In the genomic region with DNA sequence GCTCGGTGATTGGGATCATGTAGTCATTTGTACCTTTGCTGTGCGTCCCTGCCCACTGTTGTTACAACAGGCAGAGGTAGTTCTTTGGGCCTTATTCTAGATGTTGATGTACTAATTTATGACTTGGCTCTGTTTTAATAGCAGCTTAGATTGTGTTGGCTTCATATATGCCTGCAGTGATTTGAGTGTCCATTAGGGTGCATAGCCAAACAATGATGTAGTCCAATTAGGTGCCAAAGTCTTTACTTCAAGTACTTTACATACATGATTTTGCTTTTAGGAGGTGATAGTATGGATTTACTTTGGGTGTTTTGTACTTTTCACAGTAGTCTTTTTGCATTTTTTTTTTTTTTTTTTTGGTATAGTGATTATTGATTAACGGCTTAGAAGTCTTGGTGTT, we compare ENCODE assay signal across 2 cellular contexts.
TF ChIP-seq lines count a peak whose summit lies in the region.

No MANE protein-coding gene starts in this region.

TF ChIP-seq in IMR-90, 13 proteins besides CTCF, POLR2A, EP300 and RAD21:
- TF ChIP-seq RCOR1 (IDR thresholded peaks at IDR 0.05; ENCODE audit: insufficient replicate concordance, low read length) (no peak), CHD1 (IDR thresholded peaks at IDR 0.05; ENCODE audit: low read depth, low read length) (no peak)

TF ChIP-seq in SK-N-SH, 30 proteins besides CTCF, POLR2A, EP300 and RAD21:
- TF ChIP-seq RFX5 (IDR thresholded peaks at IDR 0.05; ENCODE audit: low read length) (no peak), TEAD4 (IDR thresholded peaks at IDR 0.05; ENCODE audit: borderline replicate concordance, insufficient read depth) (no peak), TCF12 (IDR thresholded peaks at IDR 0.05) (no peak), POLR2AphosphoS5 (IDR thresholded peaks at IDR 0.05; ENCODE audit: low read depth, low read length) (no peak), GATA2 (CRISPR knock-in tag; IDR thresholded peaks at IDR 0.05) (no peak), MEF2A (IDR thresholded peaks at IDR 0.05; ENCODE audit: borderline replicate concordance, low read depth) (no peak), CHD2 (IDR thresholded peaks at IDR 0.05; ENCODE audit: low read length, partially characterized antibody) (no peak), SIN3A (IDR thresholded peaks at IDR 0.05; ENCODE audit: borderline replicate concordance, low read depth, low read length) (no peak), EZH2phosphoT487 (IDR thresholded peaks at IDR 0.05; ENCODE audit: borderline replicate concordance, low read depth) (no peak), MXI1 (IDR thresholded peaks at IDR 0.05; ENCODE audit: low read depth, low read length) (no peak), TAF1 (IDR thresholded peaks at IDR 0.05; ENCODE audit: borderline replicate concordance, low read depth, low read length) (no peak), ELF1 (IDR thresholded peaks at IDR 0.05) (no peak), FOXM1 (IDR thresholded peaks at IDR 0.05; ENCODE audit: low read depth) (no peak)
- TF ChIP-seq, protein P1, sequence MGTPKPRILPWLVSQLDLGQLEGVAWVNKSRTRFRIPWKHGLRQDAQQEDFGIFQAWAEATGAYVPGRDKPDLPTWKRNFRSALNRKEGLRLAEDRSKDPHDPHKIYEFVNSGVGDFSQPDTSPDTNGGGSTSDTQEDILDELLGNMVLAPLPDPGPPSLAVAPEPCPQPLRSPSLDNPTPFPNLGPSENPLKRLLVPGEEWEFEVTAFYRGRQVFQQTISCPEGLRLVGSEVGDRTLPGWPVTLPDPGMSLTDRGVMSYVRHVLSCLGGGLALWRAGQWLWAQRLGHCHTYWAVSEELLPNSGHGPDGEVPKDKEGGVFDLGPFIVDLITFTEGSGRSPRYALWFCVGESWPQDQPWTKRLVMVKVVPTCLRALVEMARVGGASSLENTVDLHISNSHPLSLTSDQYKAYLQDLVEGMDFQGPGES (IDR thresholded peaks at IDR 0.05; ENCODE audit: low read depth, low read length) = no peak
- TF ChIP-seq, protein P2, sequence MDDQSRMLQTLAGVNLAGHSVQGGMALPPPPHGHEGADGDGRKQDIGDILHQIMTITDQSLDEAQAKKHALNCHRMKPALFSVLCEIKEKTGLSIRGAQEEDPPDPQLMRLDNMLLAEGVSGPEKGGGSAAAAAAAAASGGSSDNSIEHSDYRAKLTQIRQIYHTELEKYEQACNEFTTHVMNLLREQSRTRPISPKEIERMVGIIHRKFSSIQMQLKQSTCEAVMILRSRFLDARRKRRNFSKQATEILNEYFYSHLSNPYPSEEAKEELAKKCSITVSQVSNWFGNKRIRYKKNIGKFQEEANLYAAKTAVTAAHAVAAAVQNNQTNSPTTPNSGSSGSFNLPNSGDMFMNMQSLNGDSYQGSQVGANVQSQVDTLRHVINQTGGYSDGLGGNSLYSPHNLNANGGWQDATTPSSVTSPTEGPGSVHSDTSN (IDR thresholded peaks at IDR 0.05) = no peak
- TF ChIP-seq, protein P3, sequence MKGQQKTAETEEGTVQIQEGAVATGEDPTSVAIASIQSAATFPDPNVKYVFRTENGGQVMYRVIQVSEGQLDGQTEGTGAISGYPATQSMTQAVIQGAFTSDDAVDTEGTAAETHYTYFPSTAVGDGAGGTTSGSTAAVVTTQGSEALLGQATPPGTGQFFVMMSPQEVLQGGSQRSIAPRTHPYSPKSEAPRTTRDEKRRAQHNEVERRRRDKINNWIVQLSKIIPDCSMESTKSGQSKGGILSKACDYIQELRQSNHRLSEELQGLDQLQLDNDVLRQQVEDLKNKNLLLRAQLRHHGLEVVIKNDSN (IDR thresholded peaks at IDR 0.05; ENCODE audit: borderline replicate concordance, low read depth) = no peak
- TF ChIP-seq, protein P4, sequence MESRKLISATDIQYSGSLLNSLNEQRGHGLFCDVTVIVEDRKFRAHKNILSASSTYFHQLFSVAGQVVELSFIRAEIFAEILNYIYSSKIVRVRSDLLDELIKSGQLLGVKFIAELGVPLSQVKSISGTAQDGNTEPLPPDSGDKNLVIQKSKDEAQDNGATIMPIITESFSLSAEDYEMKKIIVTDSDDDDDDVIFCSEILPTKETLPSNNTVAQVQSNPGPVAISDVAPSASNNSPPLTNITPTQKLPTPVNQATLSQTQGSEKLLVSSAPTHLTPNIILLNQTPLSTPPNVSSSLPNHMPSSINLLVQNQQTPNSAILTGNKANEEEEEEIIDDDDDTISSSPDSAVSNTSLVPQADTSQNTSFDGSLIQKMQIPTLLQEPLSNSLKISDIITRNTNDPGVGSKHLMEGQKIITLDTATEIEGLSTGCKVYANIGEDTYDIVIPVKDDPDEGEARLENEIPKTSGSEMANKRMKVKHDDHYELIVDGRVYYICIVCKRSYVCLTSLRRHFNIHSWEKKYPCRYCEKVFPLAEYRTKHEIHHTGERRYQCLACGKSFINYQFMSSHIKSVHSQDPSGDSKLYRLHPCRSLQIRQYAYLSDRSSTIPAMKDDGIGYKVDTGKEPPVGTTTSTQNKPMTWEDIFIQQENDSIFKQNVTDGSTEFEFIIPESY (IDR thresholded peaks at IDR 0.05; ENCODE audit: borderline replicate concordance, low read depth) = no peak
TF ChIP-seq in SK-N-SH: peak in this region for 0.
